In the genomic region with DNA sequence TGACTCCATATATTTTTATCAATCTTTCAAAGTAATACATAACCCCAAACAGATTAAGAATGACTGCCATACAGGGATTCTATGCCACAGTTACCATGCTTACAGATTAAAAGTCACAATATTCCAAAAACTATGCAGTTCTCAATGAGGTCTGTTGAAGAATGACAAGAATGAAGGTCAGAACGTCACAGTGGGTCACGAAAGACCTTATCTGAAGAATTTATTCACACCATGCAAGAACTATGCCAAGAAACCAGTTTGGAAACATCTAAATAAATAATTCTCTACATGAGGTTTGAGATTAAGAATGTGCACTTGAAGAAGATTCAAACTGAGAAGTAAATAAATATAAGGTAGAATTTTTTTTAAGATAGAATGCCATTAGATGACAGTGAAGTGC, we compare ENCODE assay signal across 24 cellular contexts.
DNase-seq lines count a peak whose midpoint lies in the region; ATAC-seq, FAIRE-seq and TF ChIP-seq lines count a peak whose summit lies in the region.
"Had no signal": no experiment of that assay in that cellular context is flagged by ENCODE, and none has a peak within 500 bp of the region (broad histone marks: within the 10 kb centered on the region; RNA-seq: fewer than 3 reads in every experiment).

No MANE protein-coding gene starts in this region.

- H4K8ac ChIP-seq in IMR-90 (ENCODE audit: low read depth in 2 of 2, low read length in 2 of 2): no peak overlapping the region

- H2AFZ ChIP-seq in IMR-90 (replicated peaks; ENCODE audit: low read length, poor library complexity) (no peak overlapping the region), osteoblast (ENCODE audit: low read length) (no peak overlapping the region)

- FAIRE-seq in pancreas (lab: Jason Lieb, UNC): no peak
- FAIRE-seq: endothelial cell of umbilical vein, GM12891 had no signal

- DNase-seq in AG20443 (ENCODE audit: low spot score) (peak; percentile 57), IMR-90 (peak; percentile 61), dedifferentiated amniotic fluid mesenchymal stem cell (ENCODE audit: extremely low spot score) (peak; percentile 62), osteoblast (ENCODE audit: insufficient read length, low spot score, missing footprints) (peak; percentile 2), NOMO-1 treated with dmso at 0.1 percent for 144 hours (lab: John Stamatoyannopoulos, UW; ENCODE audit: unreplicated experiment) (no peak), WERI-Rb-1 (no peak), pancreas (no peak)
- DNase-seq: activated naive CD4-positive, alpha-beta T cell treated with anti-CD3 and anti-CD28 coated beads, Interleukin-2, amount 10 ng/mL, durations not matched to agents 7 days and 5 days; anterior cingulate cortex; DMS79 treated with DMSO at 0.1 percent for 48 hours; dorsolateral prefrontal cortex; foreskin fibroblast; left lung; midbrain; naive thymus-derived CD8-positive, alpha-beta T cell; NCI-H1694 treated with DMSO at 0.1 percent for 48 hours; NCI-H526 treated with DMSO at 0.1 percent for 48 hours; ovary; right cardiac atrium; stimulated activated naive CD8-positive, alpha-beta T cell treated with anti-CD3 and anti-CD28 coated beads, Interleukin-15, Interleukin-2, amounts not matched to agents 100 U/mL and 50 U/mL, for 24 hours had no signal

- H3K14ac ChIP-seq in IMR-90 (replicated peaks; ENCODE audit: low read depth, low read length): no peak overlapping the region

- no peaks in the 10 kb centered on the region; the same call in 1 of the 2 replicates for H3K9me1 ChIP-seq in IMR-90 (ENCODE audit: insufficient read depth, low read length)

- H3K27ac ChIP-seq in IMR-90 (ENCODE audit: insufficient read depth, low read length): no peak overlapping the region
- H3K27ac ChIP-seq in osteoblast (ENCODE audit: low read depth, low read length): peak overlapping the region; percentile 74
- H3K27ac ChIP-seq in WERI-Rb-1: no peak overlapping the region
- no peak overlapping the region for H3K27ac ChIP-seq in pancreas
- H3K27ac ChIP-seq: left lung, ovary, VCaP had no signal

- no peak overlapping the region for H2BK120ac ChIP-seq in IMR-90 (ENCODE audit: low read depth, low read length)

- H3K79me1 ChIP-seq in IMR-90 (ENCODE audit: low read depth in 1 of 2, low read length in 2 of 2): peaks cover 0 to 4% of the 10 kb centered on the region in 2 experiments; a peak in 1 of 4 replicates

- no peaks in the 10 kb centered on the region for H3K27me3 ChIP-seq in IMR-90 (ENCODE audit: control insufficient read depth, insufficient read depth, low read length)
- no peaks in the 10 kb centered on the region for H3K27me3 ChIP-seq in osteoblast (ENCODE audit: insufficient read depth, low read length)
- H3K27me3 ChIP-seq in WERI-Rb-1 (ENCODE audit: insufficient read depth, low read depth, severe bottlenecking): no peaks in the 10 kb centered on the region
- no peaks in the 10 kb centered on the region for H3K27me3 ChIP-seq in pancreas
- H3K27me3 ChIP-seq: dorsolateral prefrontal cortex, left lung, ovary had no signal

- H4K5ac ChIP-seq in IMR-90 (ENCODE audit: low read depth, low read length): no peak overlapping the region

- no peak for TF ChIP-seq RAD21 in IMR-90 (IDR thresholded peaks at IDR 0.05; ENCODE audit: low read length)

- no peak overlapping the region for H3K4me3 ChIP-seq in IMR-90 (ENCODE audit: insufficient read depth, low read depth, low read length)
- no peak overlapping the region for H3K4me3 ChIP-seq in osteoblast (ENCODE audit: insufficient read depth, low read length)
- no peak overlapping the region for H3K4me3 ChIP-seq in WERI-Rb-1 (ENCODE audit: low read depth, low read length)
- H3K4me3 ChIP-seq in pancreas: no peak overlapping the region
- H3K4me3 ChIP-seq: dorsolateral prefrontal cortex, left lung, ovary had no signal

- CTCF ChIA-PET in IMR-90 (lab: Yijun Ruan, JAX): interaction anchor here (0.7 kb wide), 1 partner anchor 211 kb away, joined by 4 read pairs; no protein-coding TSS in a partner anchor

- no peak overlapping the region for H2AK5ac ChIP-seq in IMR-90 (ENCODE audit: low read depth, low read length)

- POLR2A ChIA-PET in IMR-90 (lab: Charles Lee; ENCODE audit: unreplicated experiment): no interaction called here

- H2AK9ac ChIP-seq in IMR-90 (replicated peaks; ENCODE audit: low read depth, low read length, poor library complexity): no peak overlapping the region

- no peak for TF ChIP-seq POLR2A in IMR-90 (IDR thresholded peaks at IDR 0.05; ENCODE audit: low read depth, low read length)

- H3K18ac ChIP-seq in IMR-90 (ENCODE audit: low read depth, low read length): no peak overlapping the region

- intact Hi-C loops in IMR-90 (cut with micrococcal nuclease): no loop called here
- intact Hi-C loops in pancreas (cut with DNase I): loop anchor here in 1 of 3 donors (10.0 kb wide), 1 partner anchor 418 kb away; no protein-coding TSS in a partner anchor

- H4K91ac ChIP-seq in IMR-90 (ENCODE audit: insufficient read depth, low read depth, low read length): no peak overlapping the region

- BruUV-seq in IMR-90 (replicated peaks; lab: Mats Ljungman, UMichigan): no TSS peak

- ATAC-seq in IMR-90 (ENCODE audit: low read depth) (peak; percentile 59), HG03442 (IDR thresholded peaks at IDR 0.05; ENCODE audit: unreplicated experiment) (no peak), pancreas (no peak)
- ATAC-seq: left lung; naive thymus-derived CD8-positive, alpha-beta T cell; right cardiac atrium; stimulated activated naive CD8-positive, alpha-beta T cell treated with anti-CD3 and anti-CD28 coated beads, Interleukin-15, Interleukin-2, amounts not matched to agents 100 U/mL and 50 U/mL, for 24 hours had no signal

- H3K4ac ChIP-seq in IMR-90 (ENCODE audit: low read depth, low read length): no peak overlapping the region

- H3K56ac ChIP-seq in IMR-90 (ENCODE audit: extremely low read depth, insufficient read depth, low read length): no peak overlapping the region

- no peak overlapping the region for H3K4me2 ChIP-seq in IMR-90 (ENCODE audit: low read depth, low read length)
- H3K4me2 ChIP-seq in osteoblast (ENCODE audit: insufficient read depth, low read length): no peak overlapping the region

- no peaks in the 10 kb centered on the region for H3K36me3 ChIP-seq in IMR-90 (ENCODE audit: control insufficient read depth, insufficient read depth, low read length)
- no peaks in the 10 kb centered on the region for H3K36me3 ChIP-seq in osteoblast (ENCODE audit: insufficient read depth, low read length)
- no peaks in the 10 kb centered on the region for H3K36me3 ChIP-seq in WERI-Rb-1
- H3K36me3 ChIP-seq in pancreas: no peaks in the 10 kb centered on the region
- H3K36me3 ChIP-seq: left lung, ovary had no signal

- H2BK15ac ChIP-seq in IMR-90 (ENCODE audit: low read depth, low read length): no peak overlapping the region

- H3K9ac ChIP-seq in IMR-90 (ENCODE audit: low read depth, low read length): no peak overlapping the region

- H2BK5ac ChIP-seq in IMR-90 (ENCODE audit: low read depth, low read length, poor library complexity, severe bottlenecking): peak overlapping the region; percentile 87

- H4K20me1 ChIP-seq in IMR-90 (ENCODE audit: insufficient read depth, low read length) (no peaks in the 10 kb centered on the region), osteoblast (ENCODE audit: insufficient read depth, low read length) (no peaks in the 10 kb centered on the region)

- no CpG with 5 or more reads among the region's 2 CpGs for WGBS in IMR-90 (ENCODE audit: extremely low coverage in 2 of 2, insufficient read length in 1 of 2), 2 experiments
- WGBS in pancreas, 2 donors: 51 to 58% methylated on average over 2 of the region's 2 CpGs

- H3K79me2 ChIP-seq in osteoblast (ENCODE audit: insufficient read depth, low read length): no peaks in the 10 kb centered on the region

- H3K9me3 ChIP-seq in IMR-90 (ENCODE audit: control insufficient read depth, insufficient read depth, low read length) (no peaks in the 10 kb centered on the region), osteoblast (ENCODE audit: low read depth, low read length) (no peaks in the 10 kb centered on the region), WERI-Rb-1 (ENCODE audit: severe bottlenecking) (no peaks in the 10 kb centered on the region), pancreas (no peaks in the 10 kb centered on the region)
- H3K9me3 ChIP-seq: left lung, ovary had no signal

- no peak overlapping the region for H2BK20ac ChIP-seq in IMR-90 (ENCODE audit: low read depth, low read length)

- dilution Hi-C loops in IMR-90 (cut with HindIII; ENCODE audit: low sequenced_read_pairs, unreplicated experiment): no loop called here

- in situ Hi-C loops in IMR-90 (cut with MboI; ENCODE audit: low sequenced_read_pairs): loop anchor here (10.0 kb wide), 1 partner anchor 418 kb away; no protein-coding TSS in a partner anchor

- H3K4me1 ChIP-seq in IMR-90 (ENCODE audit: control insufficient read depth, insufficient read depth, low read length) (peaks cover 4% of the 10 kb centered on the region; the same call in 1 of the 2 replicates), osteoblast (ENCODE audit: insufficient read depth, low read length) (peaks cover 21% of the 10 kb centered on the region), pancreas (peaks cover 0 to 6% (median 0%) of the 10 kb centered on the region in 3 donors)
- H3K4me1 ChIP-seq: left lung had no signal

- no peak overlapping the region for H3K23ac ChIP-seq in IMR-90 (ENCODE audit: low read depth, low read length)

- TF ChIP-seq CTCF in IMR-90 (conservative IDR thresholded peaks at IDR 0.05; ENCODE audit: low read depth, low read length) (no peak), osteoblast (IDR thresholded peaks at IDR 0.05; ENCODE audit: extremely low read depth, low read depth, low read length) (no peak), WERI-Rb-1 (IDR thresholded peaks at IDR 0.05; ENCODE audit: low read depth, low read length) (no peak), pancreas (IDR thresholded peaks at IDR 0.05) (no peak)

TF ChIP-seq in IMR-90, 13 proteins besides CTCF, POLR2A, EP300 and RAD21 (continues in another document):
- TF ChIP-seq CEBPB (IDR thresholded peaks at IDR 0.05; ENCODE audit: low read depth, low read length): no peak
- TF ChIP-seq MXI1 (IDR thresholded peaks at IDR 0.05; ENCODE audit: borderline replicate concordance, low read depth, low read length): no peak
- no peak for TF ChIP-seq RFX5 (IDR thresholded peaks at IDR 0.05; ENCODE audit: low read depth, low read length)
- TF ChIP-seq FOS (IDR thresholded peaks at IDR 0.05; ENCODE audit: low read depth, low read length): no peak
- no peak for TF ChIP-seq NFE2L2 (IDR thresholded peaks at IDR 0.05; ENCODE audit: low read depth, low read length)
- TF ChIP-seq BHLHE40 (IDR thresholded peaks at IDR 0.05; ENCODE audit: low read depth, low read length): no peak
- TF ChIP-seq MAZ (IDR thresholded peaks at IDR 0.05; ENCODE audit: borderline replicate concordance, low read depth, low read length): no peak

Comparison
In these comparisons a context has a peak if more than half of its experiments do, and no peak if none do; other contexts are left out.
1. DNase-seq: peak in AG20443 (single experiment), IMR-90 (single experiment), dedifferentiated amniotic fluid mesenchymal stem cell (single experiment) and osteoblast (single experiment); none in NOMO-1 treated with dmso at 0.1 percent for 144 hours (single experiment), WERI-Rb-1 (single experiment) and pancreas (0 of 6).